ENCODE assay signal across 8 cellular contexts in genomic region chr11:14454861-14455632, GRCh38. TPM values are rescaled to one million over a fixed set of nuclear protein-coding genes. Genes with fewer than 3 reads are reported as not detected.
DNase-seq lines count a peak whose midpoint lies in the region; ATAC-seq and TF ChIP-seq lines count a peak whose summit lies in the region.

No MANE protein-coding gene starts in this region.

- dilution Hi-C loops in IMR-90 (cut with HindIII; ENCODE audit: low sequenced_read_pairs, unreplicated experiment): loop anchor here (25.0 kb wide), 1 partner anchor 143 kb away; no protein-coding TSS in a partner anchor

- H3K4ac ChIP-seq in IMR-90 (ENCODE audit: low read depth, low read length): no peak overlapping the region

- no peak overlapping the region; the same call in 1 of the 2 replicates for H3K14ac ChIP-seq in IMR-90 (replicated peaks; ENCODE audit: low read depth, low read length)

- 88% methylated on average over 5 of the region's 7 CpGs; no CpG with 5 or more reads in 1 of the 2 experiments for WGBS in IMR-90 (ENCODE audit: extremely low coverage in 2 of 2, insufficient read length in 1 of 2), 2 experiments

- H3K27me3 Mint-ChIP-seq in activated T-helper 17 cell treated with anti-CD3 and anti-CD28 coated beads, Interleukin-2, amount 50 U/mL, for 72 hours: no peaks in the 10 kb centered on the region

- no peak overlapping the region for H2AK9ac ChIP-seq in IMR-90 (replicated peaks; ENCODE audit: low read depth, low read length, poor library complexity)

- H3K56ac ChIP-seq in IMR-90 (ENCODE audit: extremely low read depth, insufficient read depth, low read length): no peak overlapping the region

- H3K23ac ChIP-seq in IMR-90 (ENCODE audit: low read depth, low read length): no peak overlapping the region

- no peak overlapping the region for H4K8ac ChIP-seq in IMR-90 (ENCODE audit: low read depth in 2 of 2, low read length in 2 of 2)

- peak; percentile 76 for TF ChIP-seq CTCF in IMR-90 (conservative IDR thresholded peaks at IDR 0.05; ENCODE audit: low read depth, low read length)
- TF ChIP-seq CTCF in ascending aorta (IDR thresholded peaks at IDR 0.05): peak in 2 of 3 experiments; percentile 47 to 67
- TF ChIP-seq CTCF in thoracic aorta (IDR thresholded peaks at IDR 0.05): peak; percentile 39

- H4K5ac ChIP-seq in IMR-90 (ENCODE audit: low read depth, low read length): no peak overlapping the region

- H3K4me1 ChIP-seq in IMR-90 (ENCODE audit: control insufficient read depth, insufficient read depth, low read length): peaks cover 1% of the 10 kb centered on the region
- no peaks in the 10 kb centered on the region for H3K4me1 ChIP-seq in ascending aorta
- no peaks in the 10 kb centered on the region for H3K4me1 ChIP-seq in thoracic aorta (ENCODE audit: control insufficient read depth in 1 of 2, low read depth in 2 of 2)

- intact Hi-C loops in IMR-90 (cut with micrococcal nuclease): loop anchor here (1.0 to 2.0 kb wide), 2 partner anchors 96 to 155 kb away; partner anchors contain the start of gene RRAS2
- intact Hi-C loops in ascending aorta (cut with DNase I): loop anchor here (1.0 to 5.0 kb wide), 3 partner anchors 38 to 155 kb away; partner anchors contain the start of gene RRAS2

- no peak overlapping the region for H3K9ac ChIP-seq in IMR-90 (ENCODE audit: low read depth, low read length)

- peaks cover 4% of the 10 kb centered on the region; the same call in 1 of the 2 replicates for H3K9me1 ChIP-seq in IMR-90 (ENCODE audit: insufficient read depth, low read length)

- H3K9me3 ChIP-seq in IMR-90 (ENCODE audit: control insufficient read depth, insufficient read depth, low read length) (no peaks in the 10 kb centered on the region), ascending aorta (no peaks in the 10 kb centered on the region), thoracic aorta (no peaks in the 10 kb centered on the region)

- H3K79me1 ChIP-seq in IMR-90 (ENCODE audit: low read depth in 1 of 2, low read length in 2 of 2): 0 out of 4 replicates have a peak, but pooled peaks cover 0 to 4% of the 10 kb centered on the region in 2 experiments

- no peak overlapping the region for H3K18ac ChIP-seq in IMR-90 (ENCODE audit: low read depth, low read length)

- H3K36me3 Mint-ChIP-seq in activated T-helper 17 cell treated with anti-CD3 and anti-CD28 coated beads, Interleukin-2, amount 50 U/mL, for 72 hours (ENCODE audit: low read depth): peaks cover 29% of the 10 kb centered on the region

- H3K4me3 ChIP-seq in IMR-90 (ENCODE audit: insufficient read depth, low read depth, low read length): no peak overlapping the region
- H3K4me3 ChIP-seq in ascending aorta: no peak overlapping the region
- H3K4me3 ChIP-seq in thoracic aorta: no peak overlapping the region

- ATAC-seq in IMR-90 (ENCODE audit: low read depth): peak; percentile 36; the same call in 1 of the 2 replicates
- ATAC-seq in thoracic aorta (ENCODE audit: insufficient number of reproducible peaks, low FRiP score, low read depth): no peak
- no peak for ATAC-seq in activated T-helper 17 cell treated with anti-CD3 and anti-CD28 coated beads, Interleukin-2, amount 50 U/mL, for 72 hours (replicated peaks)

- no peak overlapping the region for H2BK120ac ChIP-seq in IMR-90 (ENCODE audit: low read depth, low read length)

- H4K20me1 ChIP-seq in IMR-90 (ENCODE audit: insufficient read depth, low read length): peaks cover 4% of the 10 kb centered on the region; the same call in 1 of the 2 replicates

- peaks cover 26% of the 10 kb centered on the region for H3K36me3 ChIP-seq in IMR-90 (ENCODE audit: control insufficient read depth, insufficient read depth, low read length)
- H3K36me3 ChIP-seq in ascending aorta: peaks cover 21 to 28% of the 10 kb centered on the region in 2 donors
- H3K36me3 ChIP-seq in thoracic aorta: peaks cover 16% of the 10 kb centered on the region

- no peaks in the 10 kb centered on the region for H3K9me3 Mint-ChIP-seq in activated T-helper 17 cell treated with anti-CD3 and anti-CD28 coated beads, Interleukin-2, amount 50 U/mL, for 72 hours

- H2AK5ac ChIP-seq in IMR-90 (ENCODE audit: low read depth, low read length): no peak overlapping the region

- peak; percentile 5 for DNase-seq in Daoy (ENCODE audit: low read depth)
- DNase-seq in IMR-90: peak; percentile 39
- DNase-seq in ascending aorta (ENCODE audit: low spot score in 2 of 2): no peak
- DNase-seq in hepatic stellate cell (ENCODE audit: low spot score): peak; percentile 16
- DNase-seq in thoracic aorta (ENCODE audit: low spot score): no peak
- DNase-seq in anterior cingulate cortex (lab: John Stamatoyannopoulos, UW): no peak
- DNase-seq in stimulated activated CD4-positive, alpha-beta T cell treated with anti-CD3 and anti-CD28 coated beads, Interleukin-4, amount 100 ng/mL, for 4 hours: no peak

- no peak overlapping the region for H3K4me2 ChIP-seq in IMR-90 (ENCODE audit: low read depth, low read length)

- no peak overlapping the region for H2AFZ ChIP-seq in IMR-90 (replicated peaks; ENCODE audit: low read length, poor library complexity)

- H2BK15ac ChIP-seq in IMR-90 (ENCODE audit: low read depth, low read length): no peak overlapping the region

- no TSS peak for BruUV-seq in IMR-90 (replicated peaks; lab: Mats Ljungman, UMichigan)

- no peak overlapping the region for H3K4me3 Mint-ChIP-seq in activated T-helper 17 cell treated with anti-CD3 and anti-CD28 coated beads, Interleukin-2, amount 50 U/mL, for 72 hours

- no peaks in the 10 kb centered on the region for H3K4me1 Mint-ChIP-seq in activated T-helper 17 cell treated with anti-CD3 and anti-CD28 coated beads, Interleukin-2, amount 50 U/mL, for 72 hours

- no peak overlapping the region for H3K27ac Mint-ChIP-seq in activated T-helper 17 cell treated with anti-CD3 and anti-CD28 coated beads, Interleukin-2, amount 50 U/mL, for 72 hours

- TF ChIP-seq POLR2A in IMR-90 (IDR thresholded peaks at IDR 0.05; ENCODE audit: low read depth, low read length): no peak

- no peak overlapping the region for H2BK5ac ChIP-seq in IMR-90 (ENCODE audit: low read depth, low read length, poor library complexity, severe bottlenecking)

- no peak overlapping the region for H2BK20ac ChIP-seq in IMR-90 (ENCODE audit: low read depth, low read length)

- H3K27ac ChIP-seq in IMR-90 (ENCODE audit: insufficient read depth, low read length): no peak overlapping the region
- no peak overlapping the region for H3K27ac ChIP-seq in ascending aorta
- no peak overlapping the region for H3K27ac ChIP-seq in thoracic aorta

- TF ChIP-seq RAD21 in IMR-90 (IDR thresholded peaks at IDR 0.05; ENCODE audit: low read length): peak; percentile 74

- no peaks in the 10 kb centered on the region for H3K27me3 ChIP-seq in IMR-90 (ENCODE audit: control insufficient read depth, insufficient read depth, low read length)
- no peaks in the 10 kb centered on the region for H3K27me3 ChIP-seq in ascending aorta
- H3K27me3 ChIP-seq in thoracic aorta (replicated peaks; ENCODE audit: insufficient read depth): no peaks in the 10 kb centered on the region

- POLR2A ChIA-PET in IMR-90 (lab: Charles Lee; ENCODE audit: unreplicated experiment): interaction anchor here (0.6 kb wide), 4 partner anchors 9 to 1894 kb away, joined by 4 to 8 read pairs (median 6); no protein-coding TSS in a partner anchor

- no peak overlapping the region for H4K91ac ChIP-seq in IMR-90 (ENCODE audit: insufficient read depth, low read depth, low read length)

- in situ Hi-C loops in IMR-90 (cut with MboI; ENCODE audit: low sequenced_read_pairs): loop anchor here (5.0 kb wide), 1 partner anchor 158 kb away; no protein-coding TSS in a partner anchor

- CTCF ChIA-PET in IMR-90 (lab: Yijun Ruan, JAX): interaction anchor here (0.6 to 2.6 kb wide), 19 partner anchors 9 to 200 kb away, joined by 3 to 27 read pairs (median 5); no protein-coding TSS in a partner anchor

TF ChIP-seq in IMR-90, 13 proteins besides CTCF, POLR2A, EP300 and RAD21:
- peak; percentile 88 for TF ChIP-seq SMC3 (IDR thresholded peaks at IDR 0.05; ENCODE audit: low read depth, low read length)
- no peak for TF ChIP-seq ELK1 (IDR thresholded peaks at IDR 0.05; ENCODE audit: borderline replicate concordance, low read depth, low read length)
- TF ChIP-seq CEBPB (IDR thresholded peaks at IDR 0.05; ENCODE audit: low read depth, low read length): peak; percentile 33; the same call in 1 of the 2 replicates
- peak; percentile 48 for TF ChIP-seq MAFK (IDR thresholded peaks at IDR 0.05; ENCODE audit: low read depth, low read length)
TF ChIP-seq in IMR-90: peak in this region for 3.

RNA-seq across cellular contexts. Expression of gene COPB1, which starts 44.6 kb away (rescaled TPM):
- 224 and 254 TPM in 2 replicates for total RNA-seq in Daoy (2014; rRNA removed; shearing (Covaris generic))
- total RNA-seq in IMR-90 (2012; rRNA removed) (341 and 415 TPM in 2 replicates), ascending aorta (29.8 TPM), thoracic aorta (100 to 1,000 TPM in 1 of 2 donors, 10 to 100 TPM in 1; 88.8 to 111 TPM)
- 126 and 136 TPM in 2 replicates for polyA plus RNA-seq in IMR-90 (2012; rRNA removed)
- 32.5 and 32.9 TPM in 2 replicates for polyA plus RNA-seq in IMR-90 (2012; cell fraction: cytosol; rRNA removed)
- 17.1 and 140 TPM in 2 replicates for polyA plus RNA-seq in IMR-90 (2012; cell fraction: nucleus; rRNA removed; ENCODE audit: low replicate concordance)
- total RNA-seq in activated T-helper 17 cell treated with anti-CD3 and anti-CD28 coated beads, Interleukin-2, amount 50 U/mL, for 72 hours: 100 to 1,000 TPM in 1 of 2 donors, 10 to 100 TPM in 1; 93.4 to 103 TPM

Comparison
In these comparisons a context has a peak if more than half of its experiments do, and no peak if none do; other contexts are left out.
1. DNase-seq: peak in Daoy (single experiment), IMR-90 (single experiment) and hepatic stellate cell (single experiment); none in ascending aorta (0 of 2), thoracic aorta (single experiment), anterior cingulate cortex (0 of 58) and stimulated activated CD4-positive, alpha-beta T cell treated with anti-CD3 and anti-CD28 coated beads, Interleukin-4, amount 100 ng/mL, for 4 hours (0 of 2).
2. Peak in every context shown above with its lines, with median percentiles within 50 percentile points of each other: CTCF ChIP-seq.